ENCODE assay signal across 8 cellular contexts in the genomic region with DNA sequence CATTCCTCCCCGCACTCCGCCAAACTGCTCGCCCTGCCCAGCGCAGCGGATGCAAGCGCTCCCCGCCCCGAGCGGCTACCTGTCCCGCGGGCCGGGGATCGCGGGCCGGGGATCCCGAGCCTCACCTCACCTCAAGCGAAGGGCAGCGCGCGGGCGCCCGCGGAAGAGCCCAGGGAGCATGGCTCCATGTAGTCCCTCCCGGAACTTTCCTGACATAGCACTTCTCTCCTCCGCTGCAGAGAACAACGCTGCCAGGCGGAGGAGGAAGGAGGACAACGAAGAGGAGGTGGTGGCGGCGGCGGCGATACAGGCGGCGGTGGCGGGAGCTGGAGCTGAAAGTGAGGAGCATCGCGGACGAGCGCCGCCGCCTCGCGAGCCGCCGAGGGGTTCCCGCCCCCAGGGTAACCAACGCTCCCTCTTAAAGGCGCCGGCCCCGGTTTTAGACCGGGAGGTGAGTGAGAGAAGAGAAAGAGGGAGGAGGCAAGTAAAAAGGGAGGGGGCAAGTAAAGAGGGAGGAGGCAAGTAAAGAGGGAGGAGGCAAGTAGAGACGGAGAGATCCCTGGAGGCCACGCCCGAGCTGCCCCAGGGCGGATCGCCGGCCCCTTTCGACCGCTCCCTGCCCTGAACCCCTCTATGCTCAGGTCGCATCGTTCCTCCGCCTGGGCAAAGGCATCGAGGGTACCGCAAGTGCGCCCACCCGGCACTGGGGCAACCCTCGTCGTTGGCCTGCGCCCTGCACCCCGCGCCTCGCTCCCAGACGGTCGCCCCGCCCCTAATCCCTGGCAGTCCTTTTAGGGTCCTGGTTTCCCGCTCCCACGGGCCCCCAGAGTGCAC. TPM values are rescaled to one million over a fixed set of nuclear protein-coding genes. Genes with fewer than 3 reads are reported as not detected.
A peak's percentile ranks its signal among the peaks of the same experiment; 100 is the strongest.
DNase-seq lines count a peak whose midpoint lies in the region; ATAC-seq and TF ChIP-seq lines count a peak whose summit lies in the region.

A gene with protein sequence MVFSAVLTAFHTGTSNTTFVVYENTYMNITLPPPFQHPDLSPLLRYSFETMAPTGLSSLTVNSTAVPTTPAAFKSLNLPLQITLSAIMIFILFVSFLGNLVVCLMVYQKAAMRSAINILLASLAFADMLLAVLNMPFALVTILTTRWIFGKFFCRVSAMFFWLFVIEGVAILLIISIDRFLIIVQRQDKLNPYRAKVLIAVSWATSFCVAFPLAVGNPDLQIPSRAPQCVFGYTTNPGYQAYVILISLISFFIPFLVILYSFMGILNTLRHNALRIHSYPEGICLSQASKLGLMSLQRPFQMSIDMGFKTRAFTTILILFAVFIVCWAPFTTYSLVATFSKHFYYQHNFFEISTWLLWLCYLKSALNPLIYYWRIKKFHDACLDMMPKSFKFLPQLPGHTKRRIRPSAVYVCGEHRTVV (minus strand): TSS at position 340 of the 834 bp plus-strand sequence. CDS start 37,746 bp downstream, outside the sequence.

- peak within 1 kb of the TSS; percentile 77 for H3K4me3 ChIP-seq in epithelial cell of proximal tubule (ENCODE audit: low read depth, low read length)
- peak within 1 kb of the TSS; percentile 49 for H3K4me3 ChIP-seq in mucosa of stomach (ENCODE audit: low read length)

- CTCF ChIA-PET in CD4-positive, alpha-beta T cell (lab: Charles Lee), result interaction anchor here (0.7 kb wide), 1 partner anchor 12 kb away, joined by 3 read pairs; no protein-coding TSS in a partner anchor

- no peak within 1 kb of the TSS for H3K27ac Mint-ChIP-seq in CD4-positive, alpha-beta T cell

- H3K27ac ChIP-seq in CD4-positive, alpha-beta T cell (ENCODE audit: low read depth, low read length), result no peak within 1 kb of the TSS

- intact Hi-C loops in CD4-positive, alpha-beta T cell (cut with DNase I, micrococcal nuclease), result loop anchor here (2.0 to 10.0 kb wide), 4 partner anchors 61 to 313 kb away; a partner anchor contains a TSS

- H3K36me3 ChIP-seq in mucosa of stomach (ENCODE audit: control insufficient read depth, insufficient read depth, low read length), result no peaks in the 10 kb centered on the region

- H3K4me1 Mint-ChIP-seq in CD4-positive, alpha-beta T cell (ENCODE audit: low read depth), result peaks cover 24% of the 10 kb centered on the region

- POLR2A ChIA-PET in CD4-positive, alpha-beta T cell (lab: Charles Lee), result interaction anchor here (1.0 to 1.6 kb wide), 4 partner anchors 61 to 315 kb away, joined by 3 to 10 read pairs (median 4); a partner anchor contains a TSS

- H3K27me3 Mint-ChIP-seq in CD4-positive, alpha-beta T cell, result peaks cover 50% of the 10 kb centered on the region

- DNase-seq in CD4-positive, alpha-beta T cell, result peak; percentile 27 to 58 (median 44)
- DNase-seq in NCI-H82 (lab: John Stamatoyannopoulos, UW), result peak; percentile 86
- peak; percentile 62 for DNase-seq in activated CD8-positive, alpha-beta memory T cell treated with anti-CD3 and anti-CD28 coated beads, Interleukin-2, amount 50 U/mL, for 4 hours
- no peak for DNase-seq in epithelial cell of proximal tubule (ENCODE audit: low read depth)
- peak; percentile 9 to 24 for DNase-seq in stimulated activated CD8-positive, alpha-beta memory T cell treated with anti-CD3 and anti-CD28 coated beads, Interleukin-7, amount 100 ng/mL, for 1 hour (ENCODE audit: low read depth in 2 of 2)

- no peak for TF ChIP-seq CTCF in CD4-positive, alpha-beta T cell (IDR thresholded peaks at IDR 0.05)
- no peak for TF ChIP-seq CTCF in epithelial cell of proximal tubule (conservative IDR thresholded peaks at IDR 0.05; ENCODE audit: low read depth, low read length)

- peak; percentile 87 for ATAC-seq in CD4-positive, alpha-beta T cell (ENCODE audit: poor library complexity)
- ATAC-seq in GM19324 (IDR thresholded peaks at IDR 0.05; ENCODE audit: low FRiP score, unreplicated experiment) (peak; percentile 94), HG03442 (IDR thresholded peaks at IDR 0.05; ENCODE audit: unreplicated experiment) (peak; percentile 90)

- H3K9ac ChIP-seq in mucosa of stomach (ENCODE audit: low read length), result peak within 1 kb of the TSS; percentile 65

- H3K27me3 ChIP-seq in CD4-positive, alpha-beta T cell (ENCODE audit: control insufficient read depth, insufficient read depth, low read length), result peaks cover 22% of the 10 kb centered on the region
- peaks cover 19% of the 10 kb centered on the region for H3K27me3 ChIP-seq in mucosa of stomach (ENCODE audit: control insufficient read depth, insufficient read depth, low read length)

- no peaks in the 10 kb centered on the region for H3K36me3 Mint-ChIP-seq in CD4-positive, alpha-beta T cell (ENCODE audit: low read depth)

- H3K4me3 Mint-ChIP-seq in CD4-positive, alpha-beta T cell, result peak within 1 kb of the TSS; percentile 92

- no peaks in the 10 kb centered on the region for H3K9me3 Mint-ChIP-seq in CD4-positive, alpha-beta T cell

- H3K9me3 ChIP-seq in CD4-positive, alpha-beta T cell (ENCODE audit: control insufficient read depth, low read length), result no peaks in the 10 kb centered on the region
- H3K9me3 ChIP-seq in mucosa of stomach (ENCODE audit: control insufficient read depth, low read length), result no peaks in the 10 kb centered on the region

- H3K4me1 ChIP-seq in mucosa of stomach (ENCODE audit: control insufficient read depth, insufficient read depth, low read length), result no peaks in the 10 kb centered on the region

RNA-seq across cellular contexts. Expression of the gene that starts here (rescaled TPM):
- total RNA-seq in CD4-positive, alpha-beta T cell, result under 1 TPM; 0.20 to 0.25 TPM
- 0.98 and 2.2 TPM in 2 replicates for total RNA-seq in epithelial cell of proximal tubule

Comparison
In these comparisons a context has a peak if more than half of its experiments do, and no peak if none do; other contexts are left out.
1. Peak in DNase-seq and ATAC-seq in CD4-positive, alpha-beta T cell; RNA of the gene not detected or under 1 TPM.